Comparison of ENCODE assay signal across 9 cellular contexts in genomic region chr13:48979892-48980291, GRCh38. TPM values are rescaled to one million over a fixed set of nuclear protein-coding genes. Genes with fewer than 3 reads are reported as not detected.
A peak's percentile ranks its signal among the peaks of the same experiment; 100 is the strongest.
DNase-seq lines count a peak whose midpoint lies in the region; ATAC-seq and TF ChIP-seq lines count a peak whose summit lies in the region.
"Had no signal": no experiment of that assay in that cellular context is flagged by ENCODE, and none has a peak within 500 bp of the region (broad histone marks: within the 10 kb centered on the region; RNA-seq: fewer than 3 reads in every experiment).

No MANE protein-coding gene starts in this region.

- H4K20me1 ChIP-seq in MM.1S (ENCODE audit: insufficient read depth, low read length) (0 out of 2 replicates have a peak, but pooled peaks cover 5% of the 10 kb centered on the region), osteoblast (ENCODE audit: insufficient read depth, low read length) (no peaks in the 10 kb centered on the region)

- DNase-seq in MM.1S (peak; percentile 57), osteoblast (ENCODE audit: insufficient read length, low spot score, missing footprints) (no peak), DMS 273 treated with DMSO at 0.1 percent for 48 hours (lab: John Stamatoyannopoulos, UW) (no peak), HCEC 1CT (no peak), anterior cingulate cortex (lab: John Stamatoyannopoulos, UW) (no peak)
- DNase-seq: nucleus accumbens, substantia nigra had no signal

- H3K9me3 ChIP-seq in MM.1S (replicated peaks; ENCODE audit: insufficient read depth, low read length) (no peaks in the 10 kb centered on the region), osteoblast (ENCODE audit: low read depth, low read length) (no peaks in the 10 kb centered on the region)

- H3K9ac ChIP-seq in MM.1S (ENCODE audit: low read length), result peak overlapping the region; percentile 90

- H3K36me3 ChIP-seq in MM.1S (replicated peaks; ENCODE audit: insufficient read depth, low read length), result no peaks in the 10 kb centered on the region
- H3K36me3 ChIP-seq in osteoblast (ENCODE audit: insufficient read depth, low read length), result no peaks in the 10 kb centered on the region

- H3F3A ChIP-seq in MM.1S (ENCODE audit: insufficient read depth, low read length), result peaks cover 39% of the 10 kb centered on the region

- H3K27ac ChIP-seq in MM.1S (ENCODE audit: low read length) (peak overlapping the region; percentile 95; the same call in 1 of the 2 replicates), osteoblast (ENCODE audit: low read depth, low read length) (no peak overlapping the region)

- H3K4me1 ChIP-seq in MM.1S (ENCODE audit: low read length), result peaks cover 15% of the 10 kb centered on the region
- peaks cover 21% of the 10 kb centered on the region for H3K4me1 ChIP-seq in osteoblast (ENCODE audit: insufficient read depth, low read length)

- no peak overlapping the region for H2AFZ ChIP-seq in MM.1S (ENCODE audit: low read length)
- H2AFZ ChIP-seq in osteoblast (ENCODE audit: low read length), result no peak overlapping the region

- ATAC-seq in GM18873 (IDR thresholded peaks at IDR 0.05; ENCODE audit: low FRiP score, unreplicated experiment) (peak; percentile 43), HG02610 (IDR thresholded peaks at IDR 0.05; ENCODE audit: unreplicated experiment) (peak; percentile 48)

- TF ChIP-seq CTCF in MM.1S (IDR thresholded peaks at IDR 0.05; ENCODE audit: low read length) (no peak), osteoblast (IDR thresholded peaks at IDR 0.05; ENCODE audit: extremely low read depth, low read depth, low read length) (no peak)

- peaks cover 80% of the 10 kb centered on the region for H3K79me2 ChIP-seq in MM.1S (ENCODE audit: low read length)
- H3K79me2 ChIP-seq in osteoblast (ENCODE audit: insufficient read depth, low read length), result peaks cover 79% of the 10 kb centered on the region

- peak overlapping the region; percentile 74 for H3K4me3 ChIP-seq in MM.1S (ENCODE audit: low read length)
- no peak overlapping the region for H3K4me3 ChIP-seq in osteoblast (ENCODE audit: insufficient read depth, low read length)

- no peaks in the 10 kb centered on the region for H3K9me2 ChIP-seq in MM.1S (replicated peaks; ENCODE audit: insufficient read depth, low read length)

- H3K27me3 ChIP-seq in MM.1S (replicated peaks; ENCODE audit: insufficient read depth, low read length), result no peaks in the 10 kb centered on the region
- no peaks in the 10 kb centered on the region for H3K27me3 ChIP-seq in osteoblast (ENCODE audit: insufficient read depth, low read length)

- H3K4me2 ChIP-seq in MM.1S (ENCODE audit: low read depth, low read length), result peak overlapping the region; percentile 65
- peak overlapping the region; percentile 24 for H3K4me2 ChIP-seq in osteoblast (ENCODE audit: insufficient read depth, low read length)

RNA-seq across cellular contexts. Expression of gene FNDC3A, which starts 4.2 kb away (rescaled TPM):
- total RNA-seq in osteoblast, result 50.7 and 51.3 TPM in 2 replicates
